ENCODE assay signal across 1 cellular context in genomic region chr3:43584043-43584826, GRCh38.
A peak's percentile ranks its signal among the peaks of the same experiment; 100 is the strongest.
TF ChIP-seq lines count a peak whose summit lies in the region.

No MANE protein-coding gene starts in this region.

TF ChIP-seq in HepG2, 621 proteins besides CTCF, POLR2A, EP300 and RAD21:
- TF ChIP-seq, protein P1, sequence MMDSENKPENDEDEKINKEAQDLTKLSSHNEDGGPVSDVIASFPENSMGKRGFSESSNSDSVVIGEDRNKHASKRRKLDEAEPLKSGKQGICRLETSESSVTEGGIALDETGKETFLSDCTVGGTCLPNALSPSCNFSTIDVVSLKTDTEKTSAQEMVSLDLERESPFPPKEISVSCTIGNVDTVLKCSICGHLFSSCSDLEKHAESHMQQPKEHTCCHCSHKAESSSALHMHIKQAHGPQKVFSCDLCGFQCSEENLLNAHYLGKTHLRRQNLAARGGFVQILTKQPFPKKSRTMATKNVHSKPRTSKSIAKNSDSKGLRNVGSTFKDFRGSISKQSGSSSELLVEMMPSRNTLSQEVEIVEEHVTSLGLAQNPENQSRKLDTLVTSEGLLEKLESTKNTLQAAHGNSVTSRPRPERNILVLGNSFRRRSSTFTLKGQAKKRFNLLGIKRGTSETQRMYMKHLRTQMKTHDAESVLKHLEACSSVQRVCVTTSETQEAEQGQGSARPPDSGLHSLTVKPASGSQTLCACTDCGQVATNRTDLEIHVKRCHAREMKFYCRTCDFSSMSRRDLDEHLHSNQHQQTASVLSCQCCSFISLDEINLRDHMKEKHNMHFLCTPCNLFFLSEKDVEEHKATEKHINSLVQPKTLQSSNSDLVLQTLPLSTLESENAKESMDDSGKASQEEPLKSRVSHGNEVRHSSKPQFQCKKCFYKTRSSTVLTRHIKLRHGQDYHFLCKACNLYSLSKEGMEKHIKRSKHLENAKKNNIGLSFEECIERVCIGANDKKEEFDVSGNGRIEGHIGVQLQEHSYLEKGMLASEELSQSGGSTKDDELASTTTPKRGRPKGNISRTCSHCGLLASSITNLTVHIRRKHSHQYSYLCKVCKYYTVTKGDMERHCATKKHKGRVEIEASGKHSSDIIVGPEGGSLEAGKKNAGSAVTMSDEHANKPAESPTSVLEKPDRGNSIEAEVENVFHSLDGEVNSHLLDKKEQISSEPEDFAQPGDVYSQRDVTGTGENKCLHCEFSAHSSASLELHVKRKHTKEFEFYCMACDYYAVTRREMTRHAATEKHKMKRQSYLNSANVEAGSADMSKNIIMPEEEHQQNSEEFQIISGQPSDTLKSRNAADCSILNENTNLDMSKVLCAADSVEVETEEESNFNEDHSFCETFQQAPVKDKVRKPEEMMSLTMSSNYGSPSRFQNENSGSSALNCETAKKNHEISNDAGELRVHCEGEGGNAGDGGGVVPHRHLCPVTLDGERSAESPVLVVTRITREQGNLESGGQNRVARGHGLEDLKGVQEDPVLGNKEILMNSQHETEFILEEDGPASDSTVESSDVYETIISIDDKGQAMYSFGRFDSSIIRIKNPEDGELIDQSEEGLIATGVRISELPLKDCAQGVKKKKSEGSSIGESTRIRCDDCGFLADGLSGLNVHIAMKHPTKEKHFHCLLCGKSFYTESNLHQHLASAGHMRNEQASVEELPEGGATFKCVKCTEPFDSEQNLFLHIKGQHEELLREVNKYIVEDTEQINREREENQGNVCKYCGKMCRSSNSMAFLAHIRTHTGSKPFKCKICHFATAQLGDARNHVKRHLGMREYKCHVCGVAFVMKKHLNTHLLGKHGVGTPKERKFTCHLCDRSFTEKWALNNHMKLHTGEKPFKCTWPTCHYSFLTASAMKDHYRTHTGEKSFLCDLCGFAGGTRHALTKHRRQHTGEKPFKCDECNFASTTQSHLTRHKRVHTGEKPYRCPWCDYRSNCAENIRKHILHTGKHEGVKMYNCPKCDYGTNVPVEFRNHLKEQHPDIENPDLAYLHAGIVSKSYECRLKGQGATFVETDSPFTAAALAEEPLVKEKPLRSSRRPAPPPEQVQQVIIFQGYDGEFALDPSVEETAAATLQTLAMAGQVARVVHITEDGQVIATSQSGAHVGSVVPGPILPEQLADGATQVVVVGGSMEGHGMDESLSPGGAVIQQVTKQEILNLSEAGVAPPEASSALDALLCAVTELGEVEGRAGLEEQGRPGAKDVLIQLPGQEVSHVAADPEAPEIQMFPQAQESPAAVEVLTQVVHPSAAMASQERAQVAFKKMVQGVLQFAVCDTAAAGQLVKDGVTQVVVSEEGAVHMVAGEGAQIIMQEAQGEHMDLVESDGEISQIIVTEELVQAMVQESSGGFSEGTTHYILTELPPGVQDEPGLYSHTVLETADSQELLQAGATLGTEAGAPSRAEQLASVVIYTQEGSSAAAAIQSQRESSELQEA (CRISPR knock-in tag; IDR thresholded peaks at IDR 0.05; ENCODE audit: not compliant biosample characterization), result no peak
- no peak for TF ChIP-seq ZNF44 (CRISPR knock-in tag; IDR thresholded peaks at IDR 0.05)
- no peak for TF ChIP-seq CEBPG (CRISPR knock-in tag; IDR thresholded peaks at IDR 0.05)
- TF ChIP-seq ZBTB43 (CRISPR knock-in tag; conservative IDR thresholded peaks at IDR 0.05), result no peak
- no peak for TF ChIP-seq ZNF10 (CRISPR knock-in tag; IDR thresholded peaks at IDR 0.05; ENCODE audit: borderline replicate concordance, low read depth)
- TF ChIP-seq NFE2L2 (IDR thresholded peaks at IDR 0.05; ENCODE audit: low read length), result peak; percentile 77
- TF ChIP-seq MXI1 (IDR thresholded peaks at IDR 0.05; ENCODE audit: borderline replicate concordance, low read depth, low read length), result no peak
- TF ChIP-seq MAFK (conservative IDR thresholded peaks at IDR 0.05 in 1 of 2, IDR thresholded peaks at IDR 0.05 in 1 of 2; ENCODE audit: low read length in 2 of 2), result peak in 1 of 2 experiments; percentile 16; a peak in 1 of 4 replicates
- TF ChIP-seq FLYWCH1 (CRISPR knock-in tag; IDR thresholded peaks at IDR 0.05), result no peak
- no peak for TF ChIP-seq ZNF747 (CRISPR knock-in tag; IDR thresholded peaks at IDR 0.05; ENCODE audit: borderline replicate concordance)
- TF ChIP-seq HDAC6 (IDR thresholded peaks at IDR 0.05; ENCODE audit: low read depth, low read length), result no peak
- no peak for TF ChIP-seq ZNF75D (CRISPR knock-in tag; IDR thresholded peaks at IDR 0.05; ENCODE audit: borderline replicate concordance)
- TF ChIP-seq, protein P2, sequence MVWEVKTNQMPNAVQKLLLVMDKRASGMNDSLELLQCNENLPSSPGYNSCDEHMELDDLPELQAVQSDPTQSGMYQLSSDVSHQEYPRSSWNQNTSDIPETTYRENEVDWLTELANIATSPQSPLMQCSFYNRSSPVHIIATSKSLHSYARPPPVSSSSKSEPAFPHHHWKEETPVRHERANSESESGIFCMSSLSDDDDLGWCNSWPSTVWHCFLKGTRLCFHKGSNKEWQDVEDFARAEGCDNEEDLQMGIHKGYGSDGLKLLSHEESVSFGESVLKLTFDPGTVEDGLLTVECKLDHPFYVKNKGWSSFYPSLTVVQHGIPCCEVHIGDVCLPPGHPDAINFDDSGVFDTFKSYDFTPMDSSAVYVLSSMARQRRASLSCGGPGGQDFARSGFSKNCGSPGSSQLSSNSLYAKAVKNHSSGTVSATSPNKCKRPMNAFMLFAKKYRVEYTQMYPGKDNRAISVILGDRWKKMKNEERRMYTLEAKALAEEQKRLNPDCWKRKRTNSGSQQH (CRISPR knock-in tag; IDR thresholded peaks at IDR 0.05; ENCODE audit: low read depth), result no peak
